ENCODE assay signal across 13 cellular contexts in genomic region chr1:151782026-151782425, GRCh38. TPM values are rescaled to one million over a fixed set of nuclear protein-coding genes. Genes with fewer than 3 reads are reported as not detected.
"Had no signal": no experiment of that assay in that cellular context is flagged by ENCODE, and none has a peak within 500 bp of the region (broad histone marks: within the 10 kb centered on the region; RNA-seq: fewer than 3 reads in every experiment).

No MANE protein-coding gene starts in this region.

RNA-seq across cellular contexts. Expression of gene LINGO4, which starts 23.2 kb away (rescaled TPM):
- total RNA-seq: kidney epithelial cell, lung microvascular endothelial cell, mammary epithelial cell, mesenteric fat pad, mesothelial cell of epicardium, myocyte had no signal
- polyA plus RNA-seq: keratinocyte; mammary epithelial cell; naive thymus-derived CD4-positive, alpha-beta T cell had no signal

RNA-seq across cellular contexts. Expression of gene RORC, which starts 49.6 kb away (rescaled TPM):
- total RNA-seq: lung microvascular endothelial cell, mesothelial cell of epicardium had no signal

RNA-seq across cellular contexts. Expression of gene C2CD4D, which starts 57.6 kb away (rescaled TPM):
- total RNA-seq: left cardiac atrium, left lobe of liver, left ventricle myocardium inferior, left ventricle myocardium superior, liver, mesenteric fat pad, myocyte had no signal
